Comparison of ENCODE assay signal across 8 cellular contexts in genomic region chr2:181457121-181457740, GRCh38. TPM values are rescaled to one million over a fixed set of nuclear protein-coding genes. Genes with fewer than 3 reads are reported as not detected.
DNase-seq lines count a peak whose midpoint lies in the region; ATAC-seq and TF ChIP-seq lines count a peak whose summit lies in the region.

Gene ITGA4, plus strand, starts transcription at chr2:181457386. Its CDS starts 269 bp downstream, at chr2:181457655.

- no peaks in the 10 kb centered on the region for H3K9me3 Mint-ChIP-seq in activated naive CD4-positive, alpha-beta T cell treated with anti-CD3 and anti-CD28 coated beads, Interleukin-2, amount 10 ng/mL, durations not matched to agents 7 days and 5 days

- 0% methylated on average over 45 to 67 of the region's 67 CpGs for WGBS in aorta, 2 donors

- CTCF ChIA-PET in activated naive CD4-positive, alpha-beta T cell treated with anti-CD3 and anti-CD28 coated beads, Interleukin-2, amount 10 ng/mL, durations not matched to agents 7 days and 5 days (lab: Charles Lee), result interaction anchor here (0.6 to 10.2 kb wide), 29 partner anchors 10 to 377 kb away, joined by 3 to 105 read pairs (median 3); no protein-coding TSS in a partner anchor

- TF ChIP-seq CTCF in cardiac muscle cell (IDR thresholded peaks at IDR 0.05; ENCODE audit: low read depth, low read length), result peak; percentile 87

- ATAC-seq in GM19397 (IDR thresholded peaks at IDR 0.05; ENCODE audit: unreplicated experiment) (peak; percentile 82), HG03521 (IDR thresholded peaks at IDR 0.05; ENCODE audit: unreplicated experiment) (peak; percentile 82), aorta (ENCODE audit: low FRiP score) (peak; percentile 92)

- H3K27ac ChIP-seq in SK-N-MC, result no peak within 1 kb of the TSS
- H3K27ac ChIP-seq in cardiac muscle cell, result no peak within 1 kb of the TSS
- no peak within 1 kb of the TSS for H3K27ac ChIP-seq in aorta (ENCODE audit: low read depth in 1 of 2, low read length in 2 of 2)

- peaks cover 43% of the 10 kb centered on the region for H3K4me1 Mint-ChIP-seq in activated naive CD4-positive, alpha-beta T cell treated with anti-CD3 and anti-CD28 coated beads, Interleukin-2, amount 10 ng/mL, durations not matched to agents 7 days and 5 days

- H3K9me3 ChIP-seq in SK-N-MC (ENCODE audit: low read depth, low read length) (no peaks in the 10 kb centered on the region), cardiac muscle cell (ENCODE audit: low read depth) (no peaks in the 10 kb centered on the region), aorta (ENCODE audit: control insufficient read depth, low read length) (no peaks in the 10 kb centered on the region)

- peaks cover 37% of the 10 kb centered on the region for H3K36me3 Mint-ChIP-seq in activated naive CD4-positive, alpha-beta T cell treated with anti-CD3 and anti-CD28 coated beads, Interleukin-2, amount 10 ng/mL, durations not matched to agents 7 days and 5 days

- H3K27me3 Mint-ChIP-seq in activated naive CD4-positive, alpha-beta T cell treated with anti-CD3 and anti-CD28 coated beads, Interleukin-2, amount 10 ng/mL, durations not matched to agents 7 days and 5 days, result no peaks in the 10 kb centered on the region

- intact Hi-C loops in aorta (cut with DNase I), result no loop called here

- H3K9ac ChIP-seq in SK-N-MC (ENCODE audit: insufficient read length), result no peak within 1 kb of the TSS

- no peaks in the 10 kb centered on the region for H3K36me3 ChIP-seq in SK-N-MC (ENCODE audit: insufficient read depth, low read length)
- H3K36me3 ChIP-seq in cardiac muscle cell, result no peaks in the 10 kb centered on the region
- no peaks in the 10 kb centered on the region for H3K36me3 ChIP-seq in aorta (ENCODE audit: control insufficient read depth in 1 of 2, insufficient read depth in 2 of 2, low read length in 1 of 2)

- H3K27me3 ChIP-seq in cardiac muscle cell (peaks cover 75% of the 10 kb centered on the region), aorta (ENCODE audit: control insufficient read depth in 1 of 2, insufficient read depth in 2 of 2, low read length in 1 of 2) (no peaks in the 10 kb centered on the region)

- H3K4me3 ChIP-seq in SK-N-MC (peak within 1 kb of the TSS; percentile 42), cardiac muscle cell (peak within 1 kb of the TSS; percentile 33), aorta (ENCODE audit: low read length in 2 of 2) (no peak within 1 kb of the TSS)

- DNase-seq in COLO829 (ENCODE audit: low spot score), result peak; percentile 23
- no peak for DNase-seq in SK-N-MC (ENCODE audit: low read depth, low spot score)
- DNase-seq in activated naive CD4-positive, alpha-beta T cell treated with anti-CD3 and anti-CD28 coated beads, Interleukin-2, amount 10 ng/mL, durations not matched to agents 7 days and 5 days, result peak; percentile 92
- peak; percentile 75 to 87 for DNase-seq in cardiac muscle cell (ENCODE audit: low read depth in 1 of 2, low spot score in 1 of 2)
- peak; percentile 25 for DNase-seq in renal cortical epithelial cell (ENCODE audit: low read depth)
- peak; percentile 87 to 92 for DNase-seq in aorta

- H3K4me1 ChIP-seq in cardiac muscle cell (ENCODE audit: low read depth), result peaks cover 3% of the 10 kb centered on the region
- no peaks in the 10 kb centered on the region for H3K4me1 ChIP-seq in aorta (ENCODE audit: control insufficient read depth in 1 of 2, insufficient read depth in 2 of 2, low read length in 2 of 2)

- peak within 1 kb of the TSS; percentile 92 for H3K4me3 Mint-ChIP-seq in activated naive CD4-positive, alpha-beta T cell treated with anti-CD3 and anti-CD28 coated beads, Interleukin-2, amount 10 ng/mL, durations not matched to agents 7 days and 5 days

- H3K27ac Mint-ChIP-seq in activated naive CD4-positive, alpha-beta T cell treated with anti-CD3 and anti-CD28 coated beads, Interleukin-2, amount 10 ng/mL, durations not matched to agents 7 days and 5 days, result peak within 1 kb of the TSS; percentile 94

RNA-seq across cellular contexts. Expression of gene ITGA4, which starts in this region (rescaled TPM):
- total RNA-seq in cardiac muscle cell (0.28 and 0.39 TPM in 2 replicates), renal cortical epithelial cell (7.7 and 7.8 TPM in 2 replicates), aorta (10 to 100 TPM; 13.1 to 23.9 TPM)
- polyA plus RNA-seq in cardiac muscle cell (0.44 and 0.86 TPM in 2 replicates), aorta (1 to 10 TPM in 1 of 2 donors, under 1 TPM in 1; 0.49 to 4.5 TPM)

Comparison
In these comparisons a context has a peak if more than half of its experiments do, and no peak if none do; other contexts are left out.
1. Peak in DNase-seq and H3K4me3 ChIP-seq in cardiac muscle cell; RNA of the gene not detected or under 1 TPM.